Comparison of ENCODE assay signal across 10 cellular contexts in genomic region chr5:74017786-74018211, GRCh38.
DNase-seq lines count a peak whose midpoint lies in the region; ATAC-seq and TF ChIP-seq lines count a peak whose summit lies in the region.
"Had no signal": no experiment of that assay in that cellular context is flagged by ENCODE, and none has a peak within 500 bp of the region (broad histone marks: within the 10 kb centered on the region; RNA-seq: fewer than 3 reads in every experiment).

No MANE protein-coding gene starts in this region.

- no peak overlapping the region for H3K4me3 Mint-ChIP-seq in activated CD4-positive, alpha-beta memory T cell treated with anti-CD3 and anti-CD28 coated beads for 36 hours

- H3K4me3 ChIP-seq in gastrocnemius medialis (no peak overlapping the region), ovary (no peak overlapping the region)

- no peaks in the 10 kb centered on the region for H3K36me3 Mint-ChIP-seq in activated CD4-positive, alpha-beta memory T cell treated with anti-CD3 and anti-CD28 coated beads for 36 hours

- H3K9me3 ChIP-seq in gastrocnemius medialis (no peaks in the 10 kb centered on the region), ovary (no peaks in the 10 kb centered on the region)

- in situ Hi-C loops in gastrocnemius medialis (cut with MboI; ENCODE audit: low sequenced_read_pairs in 4 of 4), result no loop called here

- POLR2A ChIA-PET in activated CD4-positive, alpha-beta memory T cell treated with anti-CD3 and anti-CD28 coated beads for 36 hours (lab: Charles Lee), result no interaction called here

- TF ChIP-seq POLR2A in gastrocnemius medialis (IDR thresholded peaks at IDR 0.05) (no peak), ovary (IDR thresholded peaks at IDR 0.05) (no peak)

- no peaks in the 10 kb centered on the region for H3K4me1 ChIP-seq in gastrocnemius medialis
- no peaks in the 10 kb centered on the region for H3K4me1 ChIP-seq in ovary (ENCODE audit: insufficient read depth)

- H3K27ac ChIP-seq in gastrocnemius medialis (no peak overlapping the region), ovary (no peak overlapping the region)

- no peaks in the 10 kb centered on the region for H3K4me1 Mint-ChIP-seq in activated CD4-positive, alpha-beta memory T cell treated with anti-CD3 and anti-CD28 coated beads for 36 hours (ENCODE audit: low read depth)

- H3K27me3 Mint-ChIP-seq in activated CD4-positive, alpha-beta memory T cell treated with anti-CD3 and anti-CD28 coated beads for 36 hours, result peaks cover 15% of the 10 kb centered on the region

- no peak for ATAC-seq in GM21576 (IDR thresholded peaks at IDR 0.05; ENCODE audit: unreplicated experiment)
- no peak for ATAC-seq in gastrocnemius medialis

- no peaks in the 10 kb centered on the region for H3K36me3 ChIP-seq in gastrocnemius medialis
- H3K36me3 ChIP-seq in ovary, result no peaks in the 10 kb centered on the region

- no peak overlapping the region for H3K27ac Mint-ChIP-seq in activated CD4-positive, alpha-beta memory T cell treated with anti-CD3 and anti-CD28 coated beads for 36 hours

- DNase-seq in DMS 273 (lab: John Stamatoyannopoulos, UW; ENCODE audit: unreplicated experiment) (peak; percentile 84), NCI-H1105 (lab: John Stamatoyannopoulos, UW) (peak; percentile 34), amniotic stem cell (lab: John Stamatoyannopoulos, UW) (peak; percentile 39), kidney tubule cell (ENCODE audit: low spot score) (peak; percentile 77), gastrocnemius medialis (no peak), ovary (no peak)
- no peak for DNase-seq in activated CD4-positive, alpha-beta memory T cell treated with anti-CD3 and anti-CD28 coated beads for 36 hours
- DNase-seq: effector CD8-positive, alpha-beta T cell; GOT3 had no signal

- no peaks in the 10 kb centered on the region for H3K9me3 Mint-ChIP-seq in activated CD4-positive, alpha-beta memory T cell treated with anti-CD3 and anti-CD28 coated beads for 36 hours

- TF ChIP-seq CTCF in gastrocnemius medialis (IDR thresholded peaks at IDR 0.05 in 4 of 5, conservative IDR thresholded peaks at IDR 0.05 in 1 of 5), result no peak
- no peak for TF ChIP-seq CTCF in ovary (IDR thresholded peaks at IDR 0.05)

- intact Hi-C loops in activated CD4-positive, alpha-beta memory T cell treated with anti-CD3 and anti-CD28 coated beads for 36 hours (cut with micrococcal nuclease), result no loop called here
- intact Hi-C loops in gastrocnemius medialis (cut with DNase I; ENCODE audit: low total_unique reads), result no loop called here
- intact Hi-C loops in ovary (cut with DNase I), result no loop called here

- CTCF ChIA-PET in activated CD4-positive, alpha-beta memory T cell treated with anti-CD3 and anti-CD28 coated beads for 36 hours (lab: Charles Lee), result interaction anchor here (1.0 kb wide), 1 partner anchor 21 kb away, joined by 6 read pairs; no protein-coding TSS in a partner anchor

- H3K27me3 ChIP-seq in gastrocnemius medialis (no peaks in the 10 kb centered on the region), ovary (no peaks in the 10 kb centered on the region)

- no peak for TF ChIP-seq EP300 in ovary (IDR thresholded peaks at IDR 0.05)

- 57 to 78% (median 60%) methylated on average over 3 of the region's 3 CpGs for WGBS in ovary, 3 donors

Comparison
In these comparisons a context has a peak if more than half of its experiments do, and no peak if none do; other contexts are left out.
1. DNase-seq: peak in DMS 273 (single experiment), NCI-H1105 (single experiment), amniotic stem cell (single experiment) and kidney tubule cell (single experiment); none in activated CD4-positive, alpha-beta memory T cell treated with anti-CD3 and anti-CD28 coated beads for 36 hours (single experiment), gastrocnemius medialis (0 of 2) and ovary (0 of 5).